18 cellular contexts compared by ENCODE assay signal in genomic region chr10:116985611-116986010, GRCh38. TPM values are rescaled to one million over a fixed set of nuclear protein-coding genes. Genes with fewer than 3 reads are reported as not detected.
"Had no signal": no experiment of that assay in that cellular context is flagged by ENCODE, and none has a peak within 500 bp of the region (broad histone marks: within the 10 kb centered on the region; RNA-seq: fewer than 3 reads in every experiment).

No MANE protein-coding gene starts in this region.

- H3K4me1 ChIP-seq: gastrocnemius medialis, heart left ventricle, lower lobe of right lung, pancreas, tibial artery had no signal

- H2AFZ ChIP-seq: neural progenitor cell had no signal

- H3K27me3 ChIP-seq: gastrocnemius medialis, heart left ventricle, neural progenitor cell, pancreas, tibial artery had no signal

- H3K9ac ChIP-seq: neural progenitor cell had no signal

- H3K27ac ChIP-seq: gastrocnemius medialis, heart left ventricle, lower lobe of right lung, neural progenitor cell, pancreas, tibial artery had no signal

- H3K27me3 Mint-ChIP-seq: activated naive CD8-positive, alpha-beta T cell treated with anti-CD3 and anti-CD28 coated beads, Interleukin-2, amount 10 ng/mL, durations not matched to agents 7 days and 5 days; naive B cell had no signal

- DNase-seq: activated naive CD4-positive, alpha-beta T cell; activated naive CD8-positive, alpha-beta T cell treated with anti-CD3 and anti-CD28 coated beads, Interleukin-2, amount 10 ng/mL, durations not matched to agents 7 days and 5 days; activated T-cell treated with anti-CD3 and anti-CD28 coated beads for 4 hours; anterior cingulate cortex; gastrocnemius medialis; heart left ventricle; immature natural killer cell; left cardiac atrium; lower lobe of right lung; naive B cell; pancreas; T-helper 9 cell; tibial artery had no signal

- H3K36me3 Mint-ChIP-seq: activated naive CD8-positive, alpha-beta T cell treated with anti-CD3 and anti-CD28 coated beads, Interleukin-2, amount 10 ng/mL, durations not matched to agents 7 days and 5 days; immature natural killer cell; naive B cell; neural progenitor cell; stimulated activated effector memory CD8-positive, alpha-beta T cell treated with anti-CD3 and anti-CD28 coated beads, Interleukin-12 subunit alpha, Interleukin-12 subunit beta, amount 100 ng/mL, for 72 hours had no signal

- ATAC-seq: activated CD4-positive, CD25-positive, alpha-beta regulatory T cell treated with anti-CD3 and anti-CD28 coated beads, Interleukin-2, amount 50 U/mL, for 24 hours; gastrocnemius medialis; heart left ventricle; left cardiac atrium; lower lobe of right lung; pancreas; stimulated activated effector memory CD8-positive, alpha-beta T cell treated with anti-CD3 and anti-CD28 coated beads, Interleukin-12 subunit alpha, Interleukin-12 subunit beta, amount 100 ng/mL, for 72 hours had no signal

- H3K9me3 Mint-ChIP-seq: activated naive CD8-positive, alpha-beta T cell treated with anti-CD3 and anti-CD28 coated beads, Interleukin-2, amount 10 ng/mL, durations not matched to agents 7 days and 5 days; neural progenitor cell; stimulated activated effector memory CD8-positive, alpha-beta T cell treated with anti-CD3 and anti-CD28 coated beads, Interleukin-12 subunit alpha, Interleukin-12 subunit beta, amount 100 ng/mL, for 72 hours had no signal

- H3K4me1 Mint-ChIP-seq: activated naive CD8-positive, alpha-beta T cell treated with anti-CD3 and anti-CD28 coated beads, Interleukin-2, amount 10 ng/mL, durations not matched to agents 7 days and 5 days; immature natural killer cell; naive B cell; stimulated activated effector memory CD8-positive, alpha-beta T cell treated with anti-CD3 and anti-CD28 coated beads, Interleukin-12 subunit alpha, Interleukin-12 subunit beta, amount 100 ng/mL, for 72 hours had no signal

- H3K4me2 ChIP-seq: neural progenitor cell had no signal

- H3K36me3 ChIP-seq: gastrocnemius medialis, heart left ventricle, lower lobe of right lung, neural progenitor cell, pancreas, tibial artery had no signal

- H3K9me3 ChIP-seq: gastrocnemius medialis, heart left ventricle, lower lobe of right lung, pancreas, tibial artery had no signal

- FAIRE-seq: pancreas, urothelium cell line had no signal

- H3K4me3 Mint-ChIP-seq: activated naive CD8-positive, alpha-beta T cell treated with anti-CD3 and anti-CD28 coated beads, Interleukin-2, amount 10 ng/mL, durations not matched to agents 7 days and 5 days; immature natural killer cell; naive B cell; neural progenitor cell; stimulated activated effector memory CD8-positive, alpha-beta T cell treated with anti-CD3 and anti-CD28 coated beads, Interleukin-12 subunit alpha, Interleukin-12 subunit beta, amount 100 ng/mL, for 72 hours had no signal

- H3K27ac Mint-ChIP-seq: activated naive CD8-positive, alpha-beta T cell treated with anti-CD3 and anti-CD28 coated beads, Interleukin-2, amount 10 ng/mL, durations not matched to agents 7 days and 5 days; immature natural killer cell; naive B cell; neural progenitor cell; stimulated activated effector memory CD8-positive, alpha-beta T cell treated with anti-CD3 and anti-CD28 coated beads, Interleukin-12 subunit alpha, Interleukin-12 subunit beta, amount 100 ng/mL, for 72 hours had no signal

- H3K4me3 ChIP-seq: gastrocnemius medialis, heart left ventricle, lower lobe of right lung, neural progenitor cell, pancreas, tibial artery had no signal

RNA-seq across cellular contexts. Expression of gene SHTN1, which starts 19.4 kb away (rescaled TPM):
- total RNA-seq: activated CD8-positive, alpha-beta memory T cell treated with anti-CD3 and anti-CD28 coated beads for 36 hours had no signal
